In the genomic region with DNA sequence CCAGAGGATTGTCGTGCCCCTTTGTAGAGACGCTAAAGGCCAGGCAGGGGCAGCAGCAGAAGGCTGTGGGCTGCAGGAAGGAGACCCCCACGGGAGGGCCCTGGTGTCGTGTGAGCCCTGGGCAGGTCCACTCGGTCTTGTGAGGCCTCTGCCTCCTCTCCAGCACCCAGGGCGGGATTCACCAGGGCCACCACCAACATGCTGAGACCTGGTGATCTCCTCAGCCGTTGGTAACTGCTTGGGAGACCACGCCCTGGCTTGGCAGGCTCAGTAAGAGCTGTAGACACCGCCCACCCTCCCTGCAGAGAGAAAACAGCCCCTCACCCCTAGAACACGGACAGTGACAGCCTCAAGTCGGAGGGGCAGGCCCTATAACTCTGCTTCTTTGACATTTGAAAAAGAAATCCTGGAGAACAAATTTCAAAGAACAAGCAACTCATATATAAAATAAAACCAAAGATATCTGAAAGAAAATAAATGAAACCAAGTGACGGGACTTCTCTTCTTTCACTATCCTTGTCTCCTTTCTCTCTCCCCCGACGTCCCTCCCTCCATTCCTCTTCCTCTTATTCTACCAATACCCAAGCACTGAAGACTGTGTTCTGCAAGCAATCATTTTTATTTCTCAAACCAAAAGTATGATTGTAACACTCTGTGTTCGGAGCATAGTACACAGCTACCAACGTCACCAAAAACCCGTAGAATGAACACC, we compare ENCODE assay signal across 10 cellular contexts. TPM values are rescaled to one million over a fixed set of nuclear protein-coding genes. Genes with fewer than 3 reads are reported as not detected.
DNase-seq lines count a peak whose midpoint lies in the region; ATAC-seq and TF ChIP-seq lines count a peak whose summit lies in the region.
"Had no signal": no experiment of that assay in that cellular context is flagged by ENCODE, and none has a peak within 500 bp of the region (broad histone marks: within the 10 kb centered on the region; RNA-seq: fewer than 3 reads in every experiment).

No MANE protein-coding gene starts in this region.

- peak overlapping the region; percentile 68 to 96 (median 88) for H3K27ac Mint-ChIP-seq in CD8-positive, alpha-beta memory T cell

- no peak overlapping the region for H3K9ac ChIP-seq in neuronal stem cell (ENCODE audit: low read depth, low read length, poor library complexity)

- H3K18ac ChIP-seq in neuronal stem cell (ENCODE audit: low read length), result no peak overlapping the region

- CTCF ChIA-PET in CD8-positive, alpha-beta memory T cell (lab: Charles Lee), result interaction anchor here (0.6 to 8.3 kb wide), 6 partner anchors 10 to 111 kb away, joined by 3 to 56 read pairs (median 3); no protein-coding TSS in a partner anchor

- H3K4me1 Mint-ChIP-seq in CD8-positive, alpha-beta memory T cell, result peaks cover 87 to 98% (median 97%) of the 10 kb centered on the region in 3 donors

- H3K4me3 ChIP-seq in CD8-positive, alpha-beta memory T cell (ENCODE audit: low read length), result no peak overlapping the region
- H3K4me3 ChIP-seq in NB4 (ENCODE audit: low read depth, low read length) (no peak overlapping the region), coronary artery (no peak overlapping the region), neuronal stem cell (ENCODE audit: low read length in 2 of 2) (no peak overlapping the region), hepatocyte (no peak overlapping the region)
- H3K4me3 ChIP-seq: SJCRH30 had no signal

- no peak overlapping the region for H4K91ac ChIP-seq in neuronal stem cell (ENCODE audit: low read depth, low read length, poor library complexity)

- peaks cover 5% of the 10 kb centered on the region for H3K36me3 ChIP-seq in CD8-positive, alpha-beta memory T cell (ENCODE audit: insufficient read depth, low read length)
- H3K36me3 ChIP-seq in neuronal stem cell (replicated peaks in 1 of 2; ENCODE audit: control insufficient read depth in 2 of 2, insufficient read depth in 2 of 2, low read length in 2 of 2) (no peaks in the 10 kb centered on the region), hepatocyte (replicated peaks; ENCODE audit: insufficient read depth, low read depth) (no peaks in the 10 kb centered on the region)
- H3K36me3 ChIP-seq: SJCRH30 had no signal

- no peaks in the 10 kb centered on the region for H4K20me1 ChIP-seq in hepatocyte (ENCODE audit: insufficient read depth, poor library complexity, severe bottlenecking)

- POLR2A ChIA-PET in CD8-positive, alpha-beta memory T cell (lab: Charles Lee), result interaction anchor here (1.3 kb wide), 1 partner anchor 11 kb away, joined by 4 read pairs; no protein-coding TSS in a partner anchor

- H3K4me1 ChIP-seq in CD8-positive, alpha-beta memory T cell (ENCODE audit: insufficient read depth, low read length), result peaks cover 61% of the 10 kb centered on the region
- H3K4me1 ChIP-seq in neuronal stem cell (ENCODE audit: control insufficient read depth in 2 of 2, insufficient read depth in 1 of 2, low read depth in 1 of 2, low read length in 2 of 2) (peaks cover 5 to 9% of the 10 kb centered on the region in 2 donors), hepatocyte (ENCODE audit: insufficient read depth) (peaks cover 37% of the 10 kb centered on the region)
- H3K4me1 ChIP-seq: SJCRH30 had no signal

- no peak overlapping the region for H2AFZ ChIP-seq in neuronal stem cell (ENCODE audit: low read length)
- H2AFZ ChIP-seq in hepatocyte, result no peak overlapping the region

- no peak overlapping the region for H2BK15ac ChIP-seq in neuronal stem cell (ENCODE audit: low read length)

- no peaks in the 10 kb centered on the region for H3K27me3 ChIP-seq in CD8-positive, alpha-beta memory T cell (ENCODE audit: insufficient read depth, low read length, poor library complexity, severe bottlenecking)
- H3K27me3 ChIP-seq in neuronal stem cell (ENCODE audit: control insufficient read depth in 3 of 3, insufficient read depth in 3 of 3, low read depth in 1 of 3, low read length in 3 of 3) (no peaks in the 10 kb centered on the region), hepatocyte (no peaks in the 10 kb centered on the region)
- H3K27me3 ChIP-seq: SJCRH30 had no signal

- H3K27ac ChIP-seq in CD8-positive, alpha-beta memory T cell (ENCODE audit: low read depth, low read length), result no peak overlapping the region
- peak overlapping the region; percentile 27 to 65 for H3K27ac ChIP-seq in coronary artery
- no peak overlapping the region for H3K27ac ChIP-seq in neuronal stem cell (replicated peaks; ENCODE audit: low read length)
- no peak overlapping the region for H3K27ac ChIP-seq in hepatocyte
- H3K27ac ChIP-seq: SJCRH30 had no signal

- H3K14ac ChIP-seq in neuronal stem cell (ENCODE audit: low read length), result peak overlapping the region; percentile 31

- H2AK5ac ChIP-seq in neuronal stem cell (ENCODE audit: low read depth, low read length), result peak overlapping the region; percentile 67

- no peaks in the 10 kb centered on the region for H3K9me2 ChIP-seq in hepatocyte (replicated peaks; ENCODE audit: insufficient read depth)

- no peak for DNase-seq in CD8-positive, alpha-beta memory T cell
- peak; percentile 80 for DNase-seq in NB4 (ENCODE audit: low read depth)
- DNase-seq in coronary artery (ENCODE audit: low spot score), result peak; percentile 73
- no peak for DNase-seq in neuronal stem cell (ENCODE audit: low spot score)
- no peak for DNase-seq in hepatocyte (ENCODE audit: low spot score)
- no peak for DNase-seq in LoVo (ENCODE audit: low spot score)
- DNase-seq in kidney glomerular epithelial cell (lab: John Stamatoyannopoulos, UW), result no peak
- DNase-seq: SJCRH30 had no signal

- H4K8ac ChIP-seq in neuronal stem cell (ENCODE audit: low read depth, low read length), result no peak overlapping the region

- TF ChIP-seq CTCF in NB4 (IDR thresholded peaks at IDR 0.05; ENCODE audit: low read depth, low read length), result no peak
- TF ChIP-seq CTCF in coronary artery (IDR thresholded peaks at IDR 0.05), result no peak
- TF ChIP-seq CTCF in hepatocyte (IDR thresholded peaks at IDR 0.05; ENCODE audit: poor library complexity), result no peak

- ATAC-seq in HG03108 (IDR thresholded peaks at IDR 0.05; ENCODE audit: unreplicated experiment), result no peak
- ATAC-seq: sciatic nerve had no signal

- WGBS in neuronal stem cell (ENCODE audit: extremely low coverage in 2 of 2, insufficient read length in 2 of 2, insufficient replicate concordance in 1 of 2), 2 donors, result 100% methylated on average over 2 of the region's 17 CpGs; no CpG with 5 or more reads in 1 of the 2 donors
- WGBS in hepatocyte (ENCODE audit: low lambda C conversion rate, missing lambda C conversion rate), result 87% methylated on average over 17 of the region's 17 CpGs

- no peaks in the 10 kb centered on the region for H3K9me3 Mint-ChIP-seq in CD8-positive, alpha-beta memory T cell

- peaks cover 7% of the 10 kb centered on the region for H3K79me2 ChIP-seq in hepatocyte

- H3K9me3 ChIP-seq in CD8-positive, alpha-beta memory T cell (ENCODE audit: low read length), result no peaks in the 10 kb centered on the region
- no peaks in the 10 kb centered on the region for H3K9me3 ChIP-seq in neuronal stem cell (replicated peaks in 1 of 2; ENCODE audit: control insufficient read depth in 2 of 2, insufficient read depth in 1 of 2, low read depth in 1 of 2, low read length in 2 of 2)
- no peaks in the 10 kb centered on the region for H3K9me3 ChIP-seq in hepatocyte (ENCODE audit: low read depth)
- H3K9me3 ChIP-seq: SJCRH30 had no signal

- no peak overlapping the region for H2BK5ac ChIP-seq in neuronal stem cell (ENCODE audit: low read length)

- H3K4me2 ChIP-seq in neuronal stem cell (ENCODE audit: insufficient read depth, low read length, poor library complexity, severe bottlenecking) (no peak overlapping the region), hepatocyte (no peak overlapping the region)

- H3K36me3 Mint-ChIP-seq in CD8-positive, alpha-beta memory T cell, result peaks cover 0 to 68% (median 14%) of the 10 kb centered on the region in 3 donors

- H3K27me3 Mint-ChIP-seq in CD8-positive, alpha-beta memory T cell, result no peaks in the 10 kb centered on the region

- no peak overlapping the region for H2BK12ac ChIP-seq in neuronal stem cell (ENCODE audit: low read length)

- no peak overlapping the region for H2BK120ac ChIP-seq in neuronal stem cell (ENCODE audit: low read depth, low read length)

- H3K23ac ChIP-seq in neuronal stem cell (ENCODE audit: low read depth, low read length, poor library complexity), result peak overlapping the region; percentile 35

- H3K4me3 Mint-ChIP-seq in CD8-positive, alpha-beta memory T cell, result peak overlapping the region in 6 of 7 donors; percentile 23 to 74 (median 39)

- TF ChIP-seq POLR2A in NB4 (IDR thresholded peaks at IDR 0.05; ENCODE audit: extremely low read depth, insufficient read length), result no peak

- H3K4ac ChIP-seq in neuronal stem cell (ENCODE audit: low read length), result no peak overlapping the region

- no peaks in the 10 kb centered on the region for H3K79me1 ChIP-seq in neuronal stem cell (ENCODE audit: low read depth, low read length)

RNA-seq across cellular contexts. Expression of gene MBP, which starts 21.0 kb away (rescaled TPM):
- 10 to 100 TPM; 59.5 to 60.0 TPM for total RNA-seq in CD8-positive, alpha-beta memory T cell
- 196 TPM for polyA plus RNA-seq in CD8-positive, alpha-beta memory T cell
- polyA plus RNA-seq in neuronal stem cell (2013, experiment 1 of 2), result 1.5 TPM
- polyA plus RNA-seq in neuronal stem cell (2013, experiment 2 of 2), result 1.4 TPM
- total RNA-seq in hepatocyte, result 21.0 and 22.1 TPM in 2 replicates
- 21.0 and 21.6 TPM in 2 replicates for polyA plus RNA-seq in hepatocyte

Comparison
In these comparisons a context has a peak if more than half of its experiments do, and no peak if none do; other contexts are left out.
1. DNase-seq: peak in NB4 (single experiment) and coronary artery (single experiment); none in CD8-positive, alpha-beta memory T cell (0 of 5), neuronal stem cell (single experiment), hepatocyte (single experiment), LoVo (single experiment) and kidney glomerular epithelial cell (single experiment).
2. H3K27ac ChIP-seq: peak in coronary artery (2 of 2); none in CD8-positive, alpha-beta memory T cell (single experiment), neuronal stem cell (single experiment) and hepatocyte (single experiment).